Comparison of ENCODE assay signal across 8 cellular contexts in the genomic region with DNA sequence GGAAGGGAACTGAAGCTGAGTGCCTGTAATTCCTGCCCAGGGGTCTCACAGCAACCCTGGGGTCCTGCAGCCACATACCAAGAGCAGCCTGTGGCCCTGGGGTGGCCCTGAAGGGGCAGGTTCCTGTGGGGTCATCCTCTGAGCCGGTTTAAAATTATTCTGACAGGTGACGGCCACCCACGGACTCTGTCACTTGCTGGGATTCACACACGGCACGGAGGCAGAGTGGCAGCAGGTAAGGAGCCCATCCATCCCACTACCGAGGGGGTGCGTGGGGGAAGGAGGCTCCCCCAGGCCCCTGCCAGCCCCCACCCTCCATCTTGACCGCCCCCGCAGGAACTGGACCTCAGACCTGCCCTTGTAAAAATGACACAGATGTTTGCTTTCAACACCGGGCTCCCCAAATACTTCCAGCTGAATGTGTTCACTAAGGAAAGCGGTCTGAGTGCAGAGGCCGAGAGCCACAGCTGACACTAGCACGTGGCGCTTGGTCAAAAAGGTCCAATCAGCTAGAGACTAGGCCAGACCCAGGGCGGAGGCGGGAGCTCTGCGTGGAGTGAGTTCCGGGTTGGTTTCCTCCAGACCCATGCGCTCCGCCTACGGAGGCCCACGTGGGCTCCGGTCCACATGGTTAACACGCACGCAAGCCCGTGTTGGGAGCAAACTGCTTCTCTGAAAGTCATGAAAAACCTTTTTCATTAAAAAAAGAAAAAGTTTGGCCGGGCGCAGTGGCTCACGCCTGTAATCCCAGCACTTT. TPM values are rescaled to one million over a fixed set of nuclear protein-coding genes. Genes with fewer than 3 reads are reported as not detected.
DNase-seq lines count a peak whose midpoint lies in the region; ATAC-seq and TF ChIP-seq lines count a peak whose summit lies in the region.

No MANE protein-coding gene starts in this region.

- no peak overlapping the region for H3K4me3 ChIP-seq in OCI-LY1 (ENCODE audit: low read depth, low read length, poor library complexity, severe bottlenecking)

- H3K4me2 ChIP-seq in OCI-LY1 (ENCODE audit: low read length) = peak overlapping the region; percentile 18; the same call in 1 of the 2 replicates

- ATAC-seq in left colon = peak; percentile 36
- no peak for ATAC-seq in HG02884 (IDR thresholded peaks at IDR 0.05; ENCODE audit: unreplicated experiment)

- H3K27ac Mint-ChIP-seq in activated naive CD4-positive, alpha-beta T cell treated with anti-CD3 and anti-CD28 coated beads, Interleukin-2, amount 50 U/mL, for 24 hours = no peak overlapping the region

- H3K27me3 ChIP-seq in OCI-LY1 (ENCODE audit: insufficient read depth, low read length) = no peaks in the 10 kb centered on the region

- no peak for TF ChIP-seq CTCF in OCI-LY1 (IDR thresholded peaks at IDR 0.05; ENCODE audit: low read length)

- peaks cover 3% of the 10 kb centered on the region for H3K27me3 Mint-ChIP-seq in activated naive CD4-positive, alpha-beta T cell treated with anti-CD3 and anti-CD28 coated beads, Interleukin-2, amount 50 U/mL, for 24 hours

- peaks cover 11% of the 10 kb centered on the region for H3K4me1 ChIP-seq in OCI-LY1 (ENCODE audit: insufficient read depth, low read length, severe bottlenecking)

- no peaks in the 10 kb centered on the region for H4K20me1 ChIP-seq in OCI-LY1 (ENCODE audit: insufficient read depth, low read length)

- H3K9me3 ChIP-seq in OCI-LY1 (ENCODE audit: low read length) = no peaks in the 10 kb centered on the region

- H3K9me2 ChIP-seq in OCI-LY1 (ENCODE audit: low read depth, low read length) = no peaks in the 10 kb centered on the region

- peaks cover 37% of the 10 kb centered on the region for H3K36me3 ChIP-seq in OCI-LY1 (ENCODE audit: insufficient read depth, low read length)

- DNase-seq in GM04503 (ENCODE audit: low read depth) = peak; percentile 76
- DNase-seq in left colon = peak; percentile 67 to 71
- DNase-seq in stimulated activated CD4-positive, alpha-beta T cell treated with anti-CD3 and anti-CD28 coated beads, Interleukin-4, amount 100 ng/mL, for 4 hours = peak; percentile 48 to 68
- DNase-seq in SK-N-DZ (ENCODE audit: low spot score) = no peak
- no peak for DNase-seq in COR-L47 (lab: John Stamatoyannopoulos, UW)

- H3K27ac ChIP-seq in OCI-LY1 (ENCODE audit: low read depth, low read length, poor library complexity, severe bottlenecking) = no peak overlapping the region

- intact Hi-C loops in left colon (cut with DNase I, micrococcal nuclease) = no loop called here

- no peaks in the 10 kb centered on the region for H3K79me2 ChIP-seq in OCI-LY1 (ENCODE audit: insufficient read depth, low read length)

- H3K36me3 Mint-ChIP-seq in activated naive CD4-positive, alpha-beta T cell treated with anti-CD3 and anti-CD28 coated beads, Interleukin-2, amount 50 U/mL, for 24 hours = peaks cover 2% of the 10 kb centered on the region

- H3K4me1 Mint-ChIP-seq in activated naive CD4-positive, alpha-beta T cell treated with anti-CD3 and anti-CD28 coated beads, Interleukin-2, amount 50 U/mL, for 24 hours = peaks cover 5% of the 10 kb centered on the region

- no peak overlapping the region for H2AFZ ChIP-seq in OCI-LY1 (ENCODE audit: low read length)

- peak overlapping the region; percentile 49 for H3K4me3 Mint-ChIP-seq in activated naive CD4-positive, alpha-beta T cell treated with anti-CD3 and anti-CD28 coated beads, Interleukin-2, amount 50 U/mL, for 24 hours

- no peaks in the 10 kb centered on the region for H3F3A ChIP-seq in OCI-LY1 (ENCODE audit: insufficient read depth, low read length)

- H3K9me3 Mint-ChIP-seq in activated naive CD4-positive, alpha-beta T cell treated with anti-CD3 and anti-CD28 coated beads, Interleukin-2, amount 50 U/mL, for 24 hours = no peaks in the 10 kb centered on the region

- H3K9ac ChIP-seq in OCI-LY1 (ENCODE audit: low read length) = peak overlapping the region; percentile 29; the same call in 1 of the 2 replicates

RNA-seq across cellular contexts. Expression of a gene that starts 10.0 kb away (rescaled TPM):
- 10 to 100 TPM; 19.6 to 25.7 TPM for total RNA-seq in left colon
- polyA plus RNA-seq in SK-N-DZ (2014; cell fraction: cytosol; rRNA removed) = 31.7 and 37.6 TPM in 2 replicates
- polyA plus RNA-seq in SK-N-DZ (2014; cell fraction: nucleus; rRNA removed) = 22.1 and 30.0 TPM in 2 replicates

RNA-seq across cellular contexts. Expression of a gene that starts 10.8 kb away (rescaled TPM):
- total RNA-seq in left colon = 10 to 100 TPM; 90.6 to 94.3 TPM
- polyA plus RNA-seq in SK-N-DZ (2014; cell fraction: cytosol; rRNA removed) = 56.0 and 66.0 TPM in 2 replicates
- polyA plus RNA-seq in SK-N-DZ (2014; cell fraction: nucleus; rRNA removed) = 98.8 and 146 TPM in 2 replicates

RNA-seq across cellular contexts. Expression of a gene that starts 27.5 kb away (rescaled TPM):
- total RNA-seq in left colon = 1 to 10 TPM; 4.6 to 9.8 TPM
- 30.6 and 33.3 TPM in 2 replicates for polyA plus RNA-seq in SK-N-DZ (2014; cell fraction: cytosol; rRNA removed)
- 70.5 and 84.6 TPM in 2 replicates for polyA plus RNA-seq in SK-N-DZ (2014; cell fraction: nucleus; rRNA removed)

RNA-seq across cellular contexts. Expression of a gene that starts 27.8 kb away (rescaled TPM):
- total RNA-seq in left colon = 10 to 100 TPM; 17.6 to 28.8 TPM
- polyA plus RNA-seq in SK-N-DZ (2014; cell fraction: cytosol; rRNA removed) = 23.5 and 30.3 TPM in 2 replicates
- polyA plus RNA-seq in SK-N-DZ (2014; cell fraction: nucleus; rRNA removed) = 161 and 181 TPM in 2 replicates

Comparison
In these comparisons a context has a peak if more than half of its experiments do, and no peak if none do; other contexts are left out.
1. DNase-seq: peak in GM04503 (single experiment), left colon (2 of 2) and stimulated activated CD4-positive, alpha-beta T cell treated with anti-CD3 and anti-CD28 coated beads, Interleukin-4, amount 100 ng/mL, for 4 hours (2 of 2); none in SK-N-DZ (single experiment) and COR-L47 (single experiment).